8 cellular contexts compared by ENCODE assay signal in the genomic region with DNA sequence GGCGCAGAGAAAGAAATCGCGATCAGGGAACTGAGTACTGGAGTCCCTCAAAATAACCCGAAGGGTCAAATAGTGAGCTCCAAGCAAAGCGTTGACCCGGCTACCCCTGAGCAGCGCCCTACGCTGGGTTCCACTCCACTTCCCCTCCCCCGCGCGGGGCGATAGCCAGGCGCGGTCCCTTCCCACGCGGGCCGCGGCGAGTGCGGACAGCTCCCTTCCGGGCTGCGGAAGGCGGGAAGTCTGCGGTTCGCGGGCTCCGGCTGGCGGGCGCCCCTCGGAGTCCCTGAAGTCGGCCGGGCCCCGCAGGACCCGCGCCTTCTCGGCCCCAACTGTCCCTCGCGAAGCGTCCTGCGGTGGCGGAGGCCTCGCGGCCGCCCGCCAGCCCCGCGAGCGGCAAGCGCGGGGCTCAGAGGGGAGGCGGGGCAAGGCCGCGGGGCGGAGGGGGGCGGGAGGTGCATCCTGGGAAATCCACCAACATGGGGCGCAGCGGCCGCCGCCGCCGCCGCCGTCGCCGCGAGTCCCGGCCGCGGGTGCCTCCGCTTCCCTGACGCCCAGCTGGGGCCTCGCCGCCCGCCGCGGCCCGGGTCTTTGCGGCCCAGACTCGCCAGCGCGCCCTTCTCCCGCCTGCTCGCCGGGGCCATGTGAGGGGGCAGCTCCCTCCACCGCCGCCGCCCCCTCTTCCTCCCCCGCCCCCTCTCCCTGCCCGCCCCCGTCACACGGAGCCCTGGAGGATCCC. TPM values are rescaled to one million over a fixed set of nuclear protein-coding genes. Genes with fewer than 3 reads are reported as not detected.
DNase-seq lines count a peak whose midpoint lies in the region; ATAC-seq and TF ChIP-seq lines count a peak whose summit lies in the region.

A gene (plus strand): TSS at position 457 of the 736 bp plus-strand sequence. CDS start 315 bp downstream, outside the sequence.

- H3K4me3 ChIP-seq in AG04449 (ENCODE audit: low read depth, low read length) (peak within 1 kb of the TSS; percentile 76), dorsolateral prefrontal cortex (peak within 1 kb of the TSS; percentile 60 to 96 (median 90)), right lobe of liver (peak within 1 kb of the TSS; percentile 78 to 95 (median 90))

- TF ChIP-seq POLR2A in right lobe of liver (IDR thresholded peaks at IDR 0.05) = peak; percentile 89

- CTCF ChIA-PET in AG04449 (lab: Yijun Ruan, JAX) = interaction anchor here (0.6 to 2.0 kb wide), 3 partner anchors 10 to 28 kb away, joined by 3 to 9 read pairs (median 4); no protein-coding TSS in a partner anchor

- no peaks in the 10 kb centered on the region for H3K36me3 ChIP-seq in right lobe of liver

- H3K4me1 ChIP-seq in right lobe of liver = peaks cover 0 to 7% (median 0%) of the 10 kb centered on the region in 4 donors

- POLR2A ChIA-PET in AG04449 (lab: Yijun Ruan, JAX) = interaction anchor here (0.6 to 1.5 kb wide), 3 partner anchors 138 to 152 kb away, joined by 3 read pairs; a partner anchor contains a TSS

- intact Hi-C loops in dorsolateral prefrontal cortex (cut with DNase I) (loop anchor here (2.0 to 10.0 kb wide), 4 partner anchors 62 to 362 kb away; a partner anchor contains a TSS), right lobe of liver (cut with DNase I) (no loop called here)

- peak within 1 kb of the TSS; percentile 66 to 98 (median 94) for H3K27ac ChIP-seq in dorsolateral prefrontal cortex
- peak within 1 kb of the TSS; percentile 93 to 97 (median 96) for H3K27ac ChIP-seq in right lobe of liver

- no peak for DNase-seq in AG04449 (ENCODE audit: low read depth, low spot score)
- peak; percentile 41 for DNase-seq in NCI-H446 treated with DMSO at 0.1 percent for 48 hours (lab: John Stamatoyannopoulos, UW)
- peak; percentile 39 to 56 for DNase-seq in activated CD4-positive, alpha-beta T cell treated with anti-CD3 and anti-CD28 coated beads, Interleukin-2, amount 50 U/mL, for 24 hours (ENCODE audit: low read depth in 1 of 2, low spot score in 1 of 2)
- DNase-seq in dorsolateral prefrontal cortex = peak; percentile 40 to 79 (median 58)
- DNase-seq in right lobe of liver = peak; percentile 76 to 82 (median 80)
- DNase-seq in stimulated activated CD4-positive, alpha-beta T cell treated with anti-CD3 and anti-CD28 coated beads, Interleukin-4, amount 100 ng/mL, for 24 hours = peak; percentile 71

- TF ChIP-seq CTCF in AG04449 (IDR thresholded peaks at IDR 0.05; ENCODE audit: insufficient read depth, low read length, missing control alignments) (no peak), dorsolateral prefrontal cortex (IDR thresholded peaks at IDR 0.05 in 54 of 56, conservative IDR thresholded peaks at IDR 0.05 in 2 of 56; ENCODE audit: low read depth in 1 of 56, partially characterized antibody in 56 of 56) (peak in 14 of 56 donors; percentile 7 to 38 (median 19)), right lobe of liver (IDR thresholded peaks at IDR 0.05) (peak in 1 of 4 donors; percentile 6)

- H3K27me3 ChIP-seq in dorsolateral prefrontal cortex (no peaks in the 10 kb centered on the region), right lobe of liver (no peaks in the 10 kb centered on the region)

- 0% methylated on average over 6 of the region's 91 CpGs for WGBS in right lobe of liver (ENCODE audit: insufficient coverage, low coverage, low lambda C conversion rate, missing lambda C conversion rate)

- no peaks in the 10 kb centered on the region for H3K9me3 ChIP-seq in right lobe of liver

- ATAC-seq in GM18867 (IDR thresholded peaks at IDR 0.05; ENCODE audit: unreplicated experiment) (peak; percentile 71), HG03095 (IDR thresholded peaks at IDR 0.05; ENCODE audit: unreplicated experiment) (peak; percentile 61), right lobe of liver (peak; percentile 67 to 83 (median 82))

RNA-seq across cellular contexts. Expression of the gene that starts here (rescaled TPM):
- total RNA-seq in dorsolateral prefrontal cortex (10 to 100 TPM; 31.1 to 56.7 (median 40.8) TPM), right lobe of liver (10 to 100 TPM in 5 of 6 experiments, 1 to 10 TPM in 1; 7.7 to 12.8 (median 11.0) TPM)

Comparison
In these comparisons a context has a peak if more than half of its experiments do, and no peak if none do; other contexts are left out.
1. intact Hi-C loops: an anchor here in dorsolateral prefrontal cortex (2.0 to 10.0 kb wide); none called in right lobe of liver.